Comparison of ENCODE assay signal across 8 cellular contexts in genomic region chr2:18520605-18521031, GRCh38. TPM values are rescaled to one million over a fixed set of nuclear protein-coding genes. Genes with fewer than 3 reads are reported as not detected.
A peak's percentile ranks its signal among the peaks of the same experiment; 100 is the strongest.
DNase-seq lines count a peak whose midpoint lies in the region; ATAC-seq lines count a peak whose summit lies in the region.

No MANE protein-coding gene starts in this region.

- H3K36me3 Mint-ChIP-seq in activated CD4-positive, alpha-beta T cell treated with anti-CD3 and anti-CD28 coated beads for 36 hours (ENCODE audit: low read depth) = no peaks in the 10 kb centered on the region

- peaks cover 11% of the 10 kb centered on the region for H3K27me3 Mint-ChIP-seq in activated CD4-positive, alpha-beta T cell treated with anti-CD3 and anti-CD28 coated beads for 36 hours

- intact Hi-C loops in activated CD4-positive, alpha-beta T cell treated with anti-CD3 and anti-CD28 coated beads for 36 hours (cut with DNase I, micrococcal nuclease) = loop anchor here (1.0 to 10.0 kb wide), 6 partner anchors 224 to 1343 kb away; no protein-coding TSS in a partner anchor

- CTCF ChIA-PET in activated CD4-positive, alpha-beta T cell treated with anti-CD3 and anti-CD28 coated beads for 36 hours (lab: Charles Lee) = interaction anchor here (0.5 to 1.9 kb wide), 20 partner anchors 8 to 1348 kb away, joined by 3 to 6 read pairs (median 3); partner anchors contain the start of gene RDH14

- H3K9me3 Mint-ChIP-seq in activated CD4-positive, alpha-beta T cell treated with anti-CD3 and anti-CD28 coated beads for 36 hours (ENCODE audit: low read depth) = no peaks in the 10 kb centered on the region

- POLR2A ChIA-PET in activated CD4-positive, alpha-beta T cell treated with anti-CD3 and anti-CD28 coated beads for 36 hours (lab: Charles Lee) = no interaction called here

- ATAC-seq in GM18867 (IDR thresholded peaks at IDR 0.05; ENCODE audit: unreplicated experiment) = peak; percentile 89
- peak; percentile 81 for ATAC-seq in HG03135 (IDR thresholded peaks at IDR 0.05; ENCODE audit: unreplicated experiment)
- ATAC-seq in activated CD4-positive, alpha-beta T cell treated with anti-CD3 and anti-CD28 coated beads for 36 hours = peak; percentile 75

- no peak overlapping the region for H3K4me3 Mint-ChIP-seq in activated CD4-positive, alpha-beta T cell treated with anti-CD3 and anti-CD28 coated beads for 36 hours

- DNase-seq in AG08396 (ENCODE audit: low spot score) (peak; percentile 74), NCI-H345 (lab: John Stamatoyannopoulos, UW) (peak; percentile 81), cerebellum (ENCODE audit: low spot score) (peak; percentile 75), left kidney (ENCODE audit: low read depth, low spot score) (peak; percentile 94)
- peak; percentile 85 for DNase-seq in activated CD4-positive, alpha-beta T cell treated with anti-CD3 and anti-CD28 coated beads for 36 hours
- DNase-seq in stimulated activated CD4-positive, alpha-beta T cell treated with anti-CD3 and anti-CD28 coated beads, Interleukin-2, amount 100 ng/mL, for 48 hours = peak; percentile 69 to 73

- no peaks in the 10 kb centered on the region for H3K4me1 Mint-ChIP-seq in activated CD4-positive, alpha-beta T cell treated with anti-CD3 and anti-CD28 coated beads for 36 hours

- H3K27ac Mint-ChIP-seq in activated CD4-positive, alpha-beta T cell treated with anti-CD3 and anti-CD28 coated beads for 36 hours = no peak overlapping the region

RNA-seq across cellular contexts. Expression of gene RDH14, which starts 39.8 kb away (rescaled TPM):
- 10 to 100 TPM; 16.1 to 18.3 TPM for total RNA-seq in activated CD4-positive, alpha-beta T cell treated with anti-CD3 and anti-CD28 coated beads for 36 hours
- total RNA-seq in cerebellum = 17.6 TPM

Comparison
In these comparisons a context has a peak if more than half of its experiments do, and no peak if none do; other contexts are left out.
1. Peak in every context shown above with its lines: DNase-seq and ATAC-seq.